17 cellular contexts compared by ENCODE assay signal in genomic region chr12:3049596-3050314, GRCh38. TPM values are rescaled to one million over a fixed set of nuclear protein-coding genes. Genes with fewer than 3 reads are reported as not detected.
A peak's percentile ranks its signal among the peaks of the same experiment; 100 is the strongest.
DNase-seq lines count a peak whose midpoint lies in the region; ATAC-seq and TF ChIP-seq lines count a peak whose summit lies in the region.
"Had no signal": no experiment of that assay in that cellular context is flagged by ENCODE, and none has a peak within 500 bp of the region (broad histone marks: within the 10 kb centered on the region; RNA-seq: fewer than 3 reads in every experiment).

No MANE protein-coding gene starts in this region.

- ATAC-seq in GM21825 (IDR thresholded peaks at IDR 0.05; ENCODE audit: unreplicated experiment): peak; percentile 47
- no peak for ATAC-seq in HG02678 (IDR thresholded peaks at IDR 0.05; ENCODE audit: unreplicated experiment)
- ATAC-seq: activated CD8-positive, alpha-beta T cell treated with anti-CD3 and anti-CD28 coated beads, Interleukin-2, amount 10 ng/mL, durations not matched to agents 7 days and 5 days; left lung; natural killer cell had no signal

- WGBS in spleen, 5 donors: 41 to 56% (median 49%) methylated on average over 10 to 11 of the region's 11 CpGs

- no peaks in the 10 kb centered on the region for H3K4me1 ChIP-seq in OCI-LY7 (ENCODE audit: insufficient read depth, low read length, poor library complexity, severe bottlenecking)
- H3K4me1 ChIP-seq in spleen: peaks cover 0 to 13% (median 7%) of the 10 kb centered on the region in 6 donors

- TF ChIP-seq POLR2A in spleen (IDR thresholded peaks at IDR 0.05): no peak

- TF ChIP-seq CTCF in OCI-LY7 (conservative IDR thresholded peaks at IDR 0.05; ENCODE audit: low read length) (no peak), spleen (IDR thresholded peaks at IDR 0.05 in 8 of 11, conservative IDR thresholded peaks at IDR 0.05 in 3 of 11) (no peak)

- CTCF ChIA-PET in OCI-LY7 (lab: Charles Lee; ENCODE audit: unreplicated experiment): no interaction called here

- no peak overlapping the region for H2AFZ ChIP-seq in OCI-LY7 (ENCODE audit: low read length)

- H3K27ac ChIP-seq in OCI-LY7 (ENCODE audit: low read depth, low read length, poor library complexity, severe bottlenecking) (no peak overlapping the region), spleen (no peak overlapping the region)
- H3K27ac ChIP-seq: KMS-11, left lung, thoracic aorta had no signal

- no peak overlapping the region for H3K4me2 ChIP-seq in OCI-LY7 (ENCODE audit: low read length)
- H3K4me2 ChIP-seq: KMS-11 had no signal

- no peaks in the 10 kb centered on the region for H3K36me3 ChIP-seq in OCI-LY7 (ENCODE audit: insufficient read depth, low read length)
- H3K36me3 ChIP-seq in spleen: no peaks in the 10 kb centered on the region
- H3K36me3 ChIP-seq: left lung, thoracic aorta had no signal

- peak; percentile 17 for DNase-seq in OCI-LY7 (ENCODE audit: low spot score)
- peak; percentile 60 for DNase-seq in glomerular visceral epithelial cell (ENCODE audit: extremely low spot score)
- DNase-seq in spleen: peak; percentile 61
- DNase-seq in DMS114 treated with DMSO at 0.1 percent for 48 hours (lab: John Stamatoyannopoulos, UW; ENCODE audit: unreplicated experiment): no peak
- no peak for DNase-seq in HT-29 (ENCODE audit: low spot score)
- DNase-seq: activated CD8-positive, alpha-beta T cell treated with anti-CD3 and anti-CD28 coated beads, Interleukin-2, amount 10 ng/mL, durations not matched to agents 7 days and 5 days; CD4-positive, alpha-beta memory T cell; effector CD8-positive, alpha-beta T cell; left lung; natural killer cell; NCI-H1436 treated with DMSO at 0.1 percent for 48 hours; NCI-H510A; stimulated activated CD4-positive, alpha-beta T cell treated with anti-CD3 and anti-CD28 coated beads, Interleukin-1b, Interleukin-23, amount 100 ng/mL, for 48 hours had no signal

- H3K79me2 ChIP-seq in OCI-LY7 (ENCODE audit: insufficient read depth, low read depth, low read length): no peaks in the 10 kb centered on the region

- H3K9me2 ChIP-seq in OCI-LY7 (ENCODE audit: insufficient read depth, low read length): no peaks in the 10 kb centered on the region

- POLR2A ChIA-PET in OCI-LY7 (lab: Charles Lee): no interaction called here

- no peaks in the 10 kb centered on the region for H4K20me1 ChIP-seq in OCI-LY7 (ENCODE audit: insufficient read depth, low read length)

- H3K4me3 ChIP-seq in OCI-LY7 (ENCODE audit: low read depth, low read length, poor library complexity, severe bottlenecking) (no peak overlapping the region), spleen (no peak overlapping the region)
- H3K4me3 ChIP-seq: left lung, thoracic aorta had no signal

- H3K27me3 ChIP-seq in spleen (replicated peaks in 1 of 7): peaks cover 0 to 4% (median 0%) of the 10 kb centered on the region in 7 donors
- H3K27me3 ChIP-seq: left lung had no signal

- intact Hi-C loops in OCI-LY7 (cut with micrococcal nuclease; ENCODE audit: unreplicated experiment) (no loop called here), spleen (cut with DNase I; ENCODE audit: low total_unique reads) (no loop called here)

- H3K9me3 ChIP-seq in OCI-LY7 (ENCODE audit: low read length) (no peaks in the 10 kb centered on the region), spleen (no peaks in the 10 kb centered on the region)
- H3K9me3 ChIP-seq: left lung, thoracic aorta had no signal

- no TSS peak for BruUV-seq in OCI-LY7 (replicated peaks; lab: Mats Ljungman, UMichigan)

RNA-seq across cellular contexts. Expression of gene TSPAN9, which starts 27.4 kb away (rescaled TPM):
- 0.50 TPM in 1 of 2 replicates, not detected in the other for total RNA-seq in OCI-LY7 (2014; rRNA removed; shearing (Covaris generic))
- total RNA-seq in OCI-LY7 (2022): 0.74 and 1.3 TPM in 2 replicates
- 10 to 100 TPM; 22.7 to 51.1 (median 37.0) TPM for total RNA-seq in spleen
- 10 to 100 TPM in 1 of 3 donors, 1 to 10 TPM in 2; 3.6 to 13.5 (median 4.7) TPM for polyA plus RNA-seq in spleen
- total RNA-seq in HT-29 (2014; rRNA removed; shearing (Covaris generic)): 11.3 and 12.0 TPM in 2 replicates
- total RNA-seq: activated CD8-positive, alpha-beta T cell treated with anti-CD3 and anti-CD28 coated beads, Interleukin-2, amount 10 ng/mL, durations not matched to agents 7 days and 5 days had no signal
- polyA plus RNA-seq: CD4-positive, alpha-beta memory T cell had no signal

Comparison
In these comparisons a context has a peak if more than half of its experiments do, and no peak if none do; other contexts are left out.
1. DNase-seq: peak in OCI-LY7 (single experiment), glomerular visceral epithelial cell (single experiment) and spleen (single experiment); none in DMS114 treated with DMSO at 0.1 percent for 48 hours (single experiment) and HT-29 (single experiment).